In genomic region chr3:192991351-192991750, GRCh38 we compare ENCODE assay signal across 29 cellular contexts.
"Had no signal": no experiment of that assay in that cellular context is flagged by ENCODE, and none has a peak within 500 bp of the region (broad histone marks: within the 10 kb centered on the region; RNA-seq: fewer than 3 reads in every experiment).

No MANE protein-coding gene starts in this region.

- ATAC-seq: activated CD8-positive, alpha-beta T cell treated with anti-CD3 and anti-CD28 coated beads for 36 hours; activated naive CD8-positive, alpha-beta T cell treated with anti-CD3 and anti-CD28 coated beads, Interleukin-2, amount 50 U/mL, for 24 hours; activated T-cell treated with anti-CD3 and anti-CD28 coated beads, Interleukin-2, amount 50 U/mL, for 4 hours; activated T-cell treated with anti-CD3 and anti-CD28 coated beads, Interleukin-2, amount 50 U/mL, for 72 hours; activated T-helper 17 cell treated with anti-CD3 and anti-CD28 coated beads, Interleukin-2, amount 50 U/mL, for 72 hours had no signal

- H3K4me1 ChIP-seq: ascending aorta had no signal

- DNase-seq: activated B cell treated with CpG ODN at 0.5 μM for 24 hours; activated CD4-positive, alpha-beta memory T cell treated with anti-CD3 and anti-CD28 coated beads for 36 hours; activated CD4-positive, alpha-beta T cell treated with anti-CD3 and anti-CD28 coated beads for 4 hours; activated CD4-positive, alpha-beta T cell treated with anti-CD3 and anti-CD28 coated beads, Interleukin-2, amount 10 ng/mL, durations not matched to agents 24 days and 14 days; activated CD4-positive, alpha-beta T cell treated with anti-CD3 and anti-CD28 coated beads, Interleukin-2, amount 50 U/mL, for 1 hour; activated CD4-positive, alpha-beta T cell treated with anti-CD3 and anti-CD28 coated beads, Interleukin-2, amount 50 U/mL, for 4 hours; activated CD4-positive, CD25-positive, alpha-beta regulatory T cell treated with anti-CD3 and anti-CD28 coated beads, Interleukin-2, amount 50 U/mL, for 72 hours; activated CD8-positive, alpha-beta memory T cell treated with anti-CD3 and anti-CD28 coated beads, Interleukin-2, amount 50 U/mL, for 4 hours; activated CD8-positive, alpha-beta T cell treated with anti-CD3 and anti-CD28 coated beads for 36 hours; activated effector memory CD4-positive, alpha-beta T cell treated with anti-CD3 and anti-CD28 coated beads, Interleukin-2, amount 50 U/mL, for 16 hours; activated gamma-delta T cell treated with Interleukin-2 at 50 U/mL for 16 hours; activated naive CD4-positive, alpha-beta T cell; activated naive CD4-positive, alpha-beta T cell treated with anti-CD3 and anti-CD28 coated beads, Interleukin-2, amount 10 ng/mL, durations not matched to agents 7 days and 5 days; activated naive CD8-positive, alpha-beta T cell treated with anti-CD3 and anti-CD28 coated beads, Interleukin-2, amount 10 ng/mL, durations not matched to agents 7 days and 5 days; activated naive CD8-positive, alpha-beta T cell treated with anti-CD3 and anti-CD28 coated beads, Interleukin-2, amount 50 U/mL, for 24 hours; activated T-cell treated with anti-CD3 and anti-CD28 coated beads for 4 hours; activated T-cell treated with anti-CD3 and anti-CD28 coated beads, Interleukin-2, amount 50 U/mL, for 1 hour; activated T-cell treated with anti-CD3 and anti-CD28 coated beads, Interleukin-2, amount 50 U/mL, for 4 hours; activated T-cell treated with anti-CD3 and anti-CD28 coated beads, Interleukin-2, amount 50 U/mL, for 72 hours; amygdala; anterior cingulate cortex; caudate nucleus; cerebellar nuclear complex; T-helper 2 cell; T-helper 9 cell had no signal

- H3K27ac ChIP-seq: ascending aorta, cardiac muscle cell, VCaP had no signal

- H3K27me3 ChIP-seq: ascending aorta, cardiac muscle cell had no signal

- H3K36me3 ChIP-seq: ascending aorta, cardiac muscle cell had no signal

- H3K4me3 ChIP-seq: ascending aorta, cardiac muscle cell had no signal

- H3K9me3 ChIP-seq: ascending aorta had no signal
